Comparison of ENCODE assay signal across 16 cellular contexts in genomic region chr2:97733341-97734035, GRCh38. TPM values are rescaled to one million over a fixed set of nuclear protein-coding genes. Genes with fewer than 3 reads are reported as not detected.
"Had no signal": no experiment of that assay in that cellular context is flagged by ENCODE, and none has a peak within 500 bp of the region (broad histone marks: within the 10 kb centered on the region; RNA-seq: fewer than 3 reads in every experiment).

No MANE protein-coding gene starts in this region.

- H3K9ac ChIP-seq: parathyroid adenoma had no signal

- H3K4me3 Mint-ChIP-seq: mesothelial cell of epicardium had no signal

- H3K36me3 ChIP-seq: lower lobe of right lung, transverse colon had no signal

- H3K27me3 ChIP-seq: transverse colon had no signal

- H3K4me1 Mint-ChIP-seq: mesothelial cell of epicardium had no signal

- H3K4me1 ChIP-seq: lower lobe of right lung, parathyroid adenoma, transverse colon had no signal

- ATAC-seq: activated CD4-positive, CD25-positive, alpha-beta regulatory T cell treated with anti-CD3 and anti-CD28 coated beads, Interleukin-2, amount 50 U/mL, for 24 hours; lower lobe of right lung had no signal

- H3K27ac Mint-ChIP-seq: mesothelial cell of epicardium had no signal

- H2AFZ ChIP-seq: parathyroid adenoma had no signal

- H3K4me3 ChIP-seq: lower lobe of right lung, transverse colon had no signal

- DNase-seq: activated gamma-delta T cell treated with Interleukin-2 at 50 U/mL for 16 hours; dermis blood vessel endothelial cell; foreskin melanocyte; lower lobe of right lung; retina; stimulated activated CD4-positive, alpha-beta T cell treated with anti-CD3 and anti-CD28 coated beads, Interleukin-15, amount 100 ng/mL, for 24 hours; stimulated activated CD4-positive, alpha-beta T cell treated with anti-CD3 and anti-CD28 coated beads, Interleukin-4, amount 100 ng/mL, for 1 hour; stimulated activated naive CD4-positive, alpha-beta T cell; substantia nigra; transverse colon had no signal

- H3K27ac ChIP-seq: epithelial cell of prostate, lower lobe of right lung, parathyroid adenoma, transverse colon had no signal

- H3K9me3 Mint-ChIP-seq: mesothelial cell of epicardium had no signal

RNA-seq across cellular contexts. Expression of gene ZAP70, which starts 20.1 kb away (rescaled TPM):
- total RNA-seq: bronchial epithelial cell, dermis blood vessel endothelial cell, fibroblast of lung had no signal
- polyA plus RNA-seq: fibroblast of lung had no signal
